ENCODE assay signal across 9 cellular contexts in genomic region chr4:123488916-123489315, GRCh38.
A peak's percentile ranks its signal among the peaks of the same experiment; 100 is the strongest.
DNase-seq lines count a peak whose midpoint lies in the region; ATAC-seq, FAIRE-seq and TF ChIP-seq lines count a peak whose summit lies in the region.
"Had no signal": no experiment of that assay in that cellular context is flagged by ENCODE, and none has a peak within 500 bp of the region (broad histone marks: within the 10 kb centered on the region; RNA-seq: fewer than 3 reads in every experiment).

No MANE protein-coding gene starts in this region.

- H3K4me2 ChIP-seq in GM12878 (ENCODE audit: control insufficient read depth, insufficient read depth), result no peak overlapping the region

- no peak for TF ChIP-seq POLR2A in GM12878 (IDR thresholded peaks at IDR 0.05; ENCODE audit: low read depth, low read length)

- peak; percentile 74 for ATAC-seq in GM21360 (IDR thresholded peaks at IDR 0.05; ENCODE audit: unreplicated experiment)
- peak; percentile 93 for ATAC-seq in GM12878
- peak; percentile 98 for ATAC-seq in stimulated activated effector memory CD8-positive, alpha-beta T cell treated with anti-CD3 and anti-CD28 coated beads, Interleukin-12 subunit alpha, Interleukin-12 subunit beta, amount 100 ng/mL, for 72 hours
- no peak for ATAC-seq in HG02840 (IDR thresholded peaks at IDR 0.05; ENCODE audit: low FRiP score, unreplicated experiment)

- H3K36me3 Mint-ChIP-seq in stimulated activated effector memory CD8-positive, alpha-beta T cell treated with anti-CD3 and anti-CD28 coated beads, Interleukin-12 subunit alpha, Interleukin-12 subunit beta, amount 100 ng/mL, for 72 hours, result no peaks in the 10 kb centered on the region

- SMC1A ChIA-PET in GM12878 (lab: Charles Lee; ENCODE audit: uncharacterized antibody, unreplicated experiment), result interaction anchor here (1.6 kb wide), 1 partner anchor 41 kb away, joined by 3 read pairs; no protein-coding TSS in a partner anchor

- no TSS peak for BruUV-seq in GM12878 (replicated peaks; lab: Mats Ljungman, UMichigan)

- H3K4me1 ChIP-seq in GM12878 (ENCODE audit: control insufficient read depth, insufficient read depth, low read length), result no peaks in the 10 kb centered on the region

- peak overlapping the region; percentile 1; the same call in 1 of the 2 replicates for H2AFZ ChIP-seq in GM12878 (ENCODE audit: control insufficient read depth, low read depth, low read length)

- TF ChIP-seq EP300 in Ishikawa (IDR thresholded peaks at IDR 0.05; ENCODE audit: borderline replicate concordance), result no peak
- no peak for TF ChIP-seq EP300 in GM12878 (IDR thresholded peaks at IDR 0.05; ENCODE audit: borderline replicate concordance in 1 of 2, control insufficient read depth in 1 of 2, low read depth in 2 of 2, low read length in 2 of 2)

- FAIRE-seq in GM12878 (lab: Jason Lieb, UNC), result peak; percentile 31

- H3K9me3 Mint-ChIP-seq in stimulated activated effector memory CD8-positive, alpha-beta T cell treated with anti-CD3 and anti-CD28 coated beads, Interleukin-12 subunit alpha, Interleukin-12 subunit beta, amount 100 ng/mL, for 72 hours, result no peaks in the 10 kb centered on the region

- no peaks in the 10 kb centered on the region for H3K36me3 ChIP-seq in GM12878 (ENCODE audit: control insufficient read depth in 2 of 2, insufficient read depth in 2 of 2, low read length in 1 of 2)

- H3K27ac Mint-ChIP-seq in stimulated activated effector memory CD8-positive, alpha-beta T cell treated with anti-CD3 and anti-CD28 coated beads, Interleukin-12 subunit alpha, Interleukin-12 subunit beta, amount 100 ng/mL, for 72 hours, result no peak overlapping the region

- 33% methylated on average over 5 of the region's 5 CpGs for WGBS in GM12878 (ENCODE audit: insufficient coverage, insufficient replicate concordance, low lambda C conversion rate, missing lambda C conversion rate)

- no peaks in the 10 kb centered on the region for H3K79me2 ChIP-seq in GM12878 (ENCODE audit: control insufficient read depth, insufficient read depth, low read length)

- no peak overlapping the region for H3K4me3 ChIP-seq in GM12878

- no peak overlapping the region for H3K27ac ChIP-seq in GM12878 (ENCODE audit: control insufficient read depth, insufficient read depth)
- H3K27ac ChIP-seq: VCaP had no signal

- H3K4me1 Mint-ChIP-seq in stimulated activated effector memory CD8-positive, alpha-beta T cell treated with anti-CD3 and anti-CD28 coated beads, Interleukin-12 subunit alpha, Interleukin-12 subunit beta, amount 100 ng/mL, for 72 hours, result peaks cover 5% of the 10 kb centered on the region

- no peak overlapping the region for H3K9ac ChIP-seq in GM12878 (ENCODE audit: control insufficient read depth, insufficient read depth, low read length)

- no peak for TF ChIP-seq RAD21 in Ishikawa (IDR thresholded peaks at IDR 0.05; ENCODE audit: low read depth)
- TF ChIP-seq RAD21 in GM12878 (IDR thresholded peaks at IDR 0.05; ENCODE audit: insufficient read depth, low read depth, low read length), result no peak

- RAD21 ChIA-PET in GM12878 (lab: Charles Lee; ENCODE audit: unreplicated experiment), result interaction anchor here (1.1 kb wide), 1 partner anchor 90 kb away, joined by 5 read pairs; no protein-coding TSS in a partner anchor

- DNase-seq in ACHN (peak; percentile 37), GM12878 (ENCODE audit: low read depth, low spot score) (peak; percentile 19), NAMALWA (ENCODE audit: low spot score) (no peak), cortex of kidney (lab: John Stamatoyannopoulos, UW) (no peak)
- no peak for DNase-seq in stimulated activated effector memory CD8-positive, alpha-beta T cell treated with anti-CD3 and anti-CD28 coated beads, Interleukin-12 subunit alpha, Interleukin-12 subunit beta, amount 100 ng/mL, for 72 hours (ENCODE audit: low spot score in 2 of 2)

- no peak overlapping the region for H3K4me3 Mint-ChIP-seq in stimulated activated effector memory CD8-positive, alpha-beta T cell treated with anti-CD3 and anti-CD28 coated beads, Interleukin-12 subunit alpha, Interleukin-12 subunit beta, amount 100 ng/mL, for 72 hours

- H3K9me3 ChIP-seq in GM12878 (replicated peaks; ENCODE audit: control insufficient read depth, insufficient read depth, low read length), result no peaks in the 10 kb centered on the region

- no peak for TF ChIP-seq CTCF in GM12878 (IDR thresholded peaks at IDR 0.05 in 2 of 3, conservative IDR thresholded peaks at IDR 0.05 in 1 of 3; ENCODE audit: control insufficient read depth in 2 of 3, extremely low read depth in 1 of 3, insufficient read depth in 1 of 3, low read depth in 3 of 3, low read length in 3 of 3)

- H4K20me1 ChIP-seq in GM12878 (ENCODE audit: control insufficient read depth, insufficient read depth), result no peaks in the 10 kb centered on the region

- CTCF ChIA-PET in GM12878 (lab: Yijun Ruan, JAX), result no interaction called here

- POLR2A ChIA-PET in GM12878 (lab: Charles Lee), result interaction anchor here (1.0 kb wide), 1 partner anchor 28 kb away, joined by 4 read pairs; no protein-coding TSS in a partner anchor

- H3K27me3 ChIP-seq in GM12878 (replicated peaks in 1 of 2; ENCODE audit: control insufficient read depth in 2 of 2, insufficient read depth in 2 of 2, low read length in 1 of 2), result no peaks in the 10 kb centered on the region

- intact Hi-C loops in GM12878 (cut with micrococcal nuclease; ENCODE audit: unreplicated experiment), result no loop called here

- in situ Hi-C loops in ACHN (cut with HindIII; ENCODE audit: low pct_ligation_motif_present, low pct_unique_long_range_greater_than_20kb, low sequenced_read_pairs), result no loop called here
- in situ Hi-C loops in GM12878 (cut with MboI), result no loop called here

TF ChIP-seq in Ishikawa, 13 proteins besides CTCF, POLR2A, EP300 and RAD21:
- TF ChIP-seq TAF1 (IDR thresholded peaks at IDR 0.05; ENCODE audit: low read depth), result no peak
- peak; percentile 50; the same call in 1 of the 2 replicates for TF ChIP-seq USF1 (IDR thresholded peaks at IDR 0.05)

TF ChIP-seq in GM12878, 131 proteins besides CTCF, POLR2A, EP300 and RAD21:
- TF ChIP-seq RFX5 (IDR thresholded peaks at IDR 0.05; ENCODE audit: low read depth, low read length), result no peak
- no peak for TF ChIP-seq ELK1 (IDR thresholded peaks at IDR 0.05; ENCODE audit: low read depth, low read length)
- TF ChIP-seq, protein P1, sequence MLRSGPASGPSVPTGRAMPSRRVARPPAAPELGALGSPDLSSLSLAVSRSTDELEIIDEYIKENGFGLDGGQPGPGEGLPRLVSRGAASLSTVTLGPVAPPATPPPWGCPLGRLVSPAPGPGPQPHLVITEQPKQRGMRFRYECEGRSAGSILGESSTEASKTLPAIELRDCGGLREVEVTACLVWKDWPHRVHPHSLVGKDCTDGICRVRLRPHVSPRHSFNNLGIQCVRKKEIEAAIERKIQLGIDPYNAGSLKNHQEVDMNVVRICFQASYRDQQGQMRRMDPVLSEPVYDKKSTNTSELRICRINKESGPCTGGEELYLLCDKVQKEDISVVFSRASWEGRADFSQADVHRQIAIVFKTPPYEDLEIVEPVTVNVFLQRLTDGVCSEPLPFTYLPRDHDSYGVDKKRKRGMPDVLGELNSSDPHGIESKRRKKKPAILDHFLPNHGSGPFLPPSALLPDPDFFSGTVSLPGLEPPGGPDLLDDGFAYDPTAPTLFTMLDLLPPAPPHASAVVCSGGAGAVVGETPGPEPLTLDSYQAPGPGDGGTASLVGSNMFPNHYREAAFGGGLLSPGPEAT (IDR thresholded peaks at IDR 0.05; ENCODE audit: low read depth), result peak; percentile 28; the same call in 1 of the 2 replicates
- TF ChIP-seq SPI1 (IDR thresholded peaks at IDR 0.05; ENCODE audit: borderline replicate concordance, insufficient read depth, low read depth, low read length), result peak; percentile 27; the same call in 1 of the 2 replicates
- TF ChIP-seq IKZF1 (conservative IDR thresholded peaks at IDR 0.05), result peak; percentile 22; the same call in 1 of the 2 replicates
- no peak for TF ChIP-seq PML (IDR thresholded peaks at IDR 0.05; ENCODE audit: low read length)
- peak in 1 of 2 experiments; percentile 26; a peak in 1 of 4 replicates for TF ChIP-seq IKZF2 (IDR thresholded peaks at IDR 0.05)
- TF ChIP-seq SP1 (IDR thresholded peaks at IDR 0.05; ENCODE audit: low read depth, low read length), result no peak
- peak; percentile 59; the same call in 1 of the 2 replicates for TF ChIP-seq RAD51 (IDR thresholded peaks at IDR 0.05)
- TF ChIP-seq, protein P2, sequence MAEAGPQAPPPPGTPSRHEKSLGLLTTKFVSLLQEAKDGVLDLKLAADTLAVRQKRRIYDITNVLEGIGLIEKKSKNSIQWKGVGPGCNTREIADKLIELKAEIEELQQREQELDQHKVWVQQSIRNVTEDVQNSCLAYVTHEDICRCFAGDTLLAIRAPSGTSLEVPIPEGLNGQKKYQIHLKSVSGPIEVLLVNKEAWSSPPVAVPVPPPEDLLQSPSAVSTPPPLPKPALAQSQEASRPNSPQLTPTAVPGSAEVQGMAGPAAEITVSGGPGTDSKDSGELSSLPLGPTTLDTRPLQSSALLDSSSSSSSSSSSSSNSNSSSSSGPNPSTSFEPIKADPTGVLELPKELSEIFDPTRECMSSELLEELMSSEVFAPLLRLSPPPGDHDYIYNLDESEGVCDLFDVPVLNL (IDR thresholded peaks at IDR 0.05; ENCODE audit: low read depth, low read length), result no peak
TF ChIP-seq in GM12878: peak in this region for 5.

Comparison
In these comparisons a context has a peak if more than half of its experiments do, and no peak if none do; other contexts are left out.
1. DNase-seq: peak in ACHN (single experiment) and GM12878 (single experiment); none in stimulated activated effector memory CD8-positive, alpha-beta T cell treated with anti-CD3 and anti-CD28 coated beads, Interleukin-12 subunit alpha, Interleukin-12 subunit beta, amount 100 ng/mL, for 72 hours (0 of 2), NAMALWA (single experiment) and cortex of kidney (single experiment).